Comparison of ENCODE assay signal across 11 cellular contexts in the genomic region with DNA sequence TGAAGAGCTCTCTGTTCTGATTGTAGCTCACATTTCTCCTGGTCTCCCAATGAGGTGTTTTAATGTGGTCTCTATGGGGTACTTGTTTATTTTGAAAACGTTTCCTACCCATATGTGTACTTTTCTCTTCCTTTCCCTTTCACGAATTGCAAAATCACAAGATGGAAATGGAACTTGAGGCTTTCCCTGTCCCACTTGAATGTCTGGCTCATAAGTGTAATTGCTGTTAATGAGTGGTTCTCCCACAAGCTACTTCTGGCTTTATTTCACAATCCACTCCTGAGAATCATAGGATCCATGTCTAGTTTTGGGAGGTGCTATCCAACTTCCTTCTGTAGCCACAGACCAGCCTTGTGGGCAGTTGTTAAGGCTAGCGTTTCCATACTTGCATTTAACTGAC.
DNase-seq lines count a peak whose midpoint lies in the region; ATAC-seq and TF ChIP-seq lines count a peak whose summit lies in the region.
"Had no signal": no experiment of that assay in that cellular context is flagged by ENCODE, and none has a peak within 500 bp of the region (broad histone marks: within the 10 kb centered on the region; RNA-seq: fewer than 3 reads in every experiment).

No MANE protein-coding gene starts in this region.

- WGBS in upper lobe of left lung, 2 donors: 15% methylated on average over 3 of the region's 3 CpGs

- H3K4me1 ChIP-seq in upper lobe of left lung: peaks cover 5 to 22% (median 14%) of the 10 kb centered on the region in 4 donors

- H3K9me3 ChIP-seq in upper lobe of left lung: no peaks in the 10 kb centered on the region
- H3K9me3 ChIP-seq: BLaER1, right atrium auricular region had no signal

- H3K4me3 ChIP-seq in upper lobe of left lung: no peak overlapping the region
- H3K4me3 ChIP-seq: BLaER1, right atrium auricular region had no signal

- in situ Hi-C loops in GM13976 (cut with MboI; ENCODE audit: low sequenced_read_pairs, unreplicated experiment): no loop called here

- peak; percentile 24 for DNase-seq in NCI-H510A treated with DMSO at 0.1 percent for 48 hours (lab: John Stamatoyannopoulos, UW)
- DNase-seq in NCI-H510A (lab: John Stamatoyannopoulos, UW): no peak
- DNase-seq in RPMI7951 (ENCODE audit: low read depth): peak; percentile 66
- DNase-seq in fibroblast of the conjunctiva (ENCODE audit: low read depth): peak; percentile 51
- peak in 1 of 2 donors; percentile 36 for DNase-seq in upper lobe of left lung
- DNase-seq in GM13976 (ENCODE audit: low spot score): no peak
- DNase-seq in stimulated activated CD4-positive, alpha-beta T cell treated with anti-CD3 and anti-CD28 coated beads, Interleukin-4, amount 100 ng/mL, for 1 hour: no peak
- DNase-seq: SIG-M5 had no signal

- H3K27me3 ChIP-seq in upper lobe of left lung: no peaks in the 10 kb centered on the region
- H3K27me3 ChIP-seq: BLaER1, right atrium auricular region had no signal

- H3K27ac ChIP-seq in upper lobe of left lung: peak overlapping the region; percentile 55 to 76 (median 60)
- H3K27ac ChIP-seq: BLaER1, right atrium auricular region had no signal

- no peak for TF ChIP-seq CTCF in upper lobe of left lung (IDR thresholded peaks at IDR 0.05)
- TF ChIP-seq CTCF in GM13976 (IDR thresholded peaks at IDR 0.05; ENCODE audit: borderline replicate concordance, control extremely low read depth, extremely low read depth, insufficient read depth, missing control alignments): no peak

- no peak for TF ChIP-seq POLR2A in upper lobe of left lung (IDR thresholded peaks at IDR 0.05)

- TF ChIP-seq EP300 in upper lobe of left lung (IDR thresholded peaks at IDR 0.05): peak in 3 of 4 donors; percentile 73 to 97 (median 87)

- no peaks in the 10 kb centered on the region for H3K36me3 ChIP-seq in upper lobe of left lung
- H3K36me3 ChIP-seq: BLaER1, right atrium auricular region had no signal

- ATAC-seq in upper lobe of left lung (ENCODE audit: low FRiP score in 2 of 2): peak; percentile 66 to 76
- no peak for ATAC-seq in GM19395 (IDR thresholded peaks at IDR 0.05; ENCODE audit: unreplicated experiment)

Comparison
In these comparisons a context has a peak if more than half of its experiments do, and no peak if none do; other contexts are left out.
1. DNase-seq: peak in NCI-H510A treated with DMSO at 0.1 percent for 48 hours (single experiment), RPMI7951 (single experiment) and fibroblast of the conjunctiva (single experiment); none in NCI-H510A (single experiment), GM13976 (single experiment) and stimulated activated CD4-positive, alpha-beta T cell treated with anti-CD3 and anti-CD28 coated beads, Interleukin-4, amount 100 ng/mL, for 1 hour (single experiment).